ENCODE assay signal across 19 cellular contexts in the genomic region with DNA sequence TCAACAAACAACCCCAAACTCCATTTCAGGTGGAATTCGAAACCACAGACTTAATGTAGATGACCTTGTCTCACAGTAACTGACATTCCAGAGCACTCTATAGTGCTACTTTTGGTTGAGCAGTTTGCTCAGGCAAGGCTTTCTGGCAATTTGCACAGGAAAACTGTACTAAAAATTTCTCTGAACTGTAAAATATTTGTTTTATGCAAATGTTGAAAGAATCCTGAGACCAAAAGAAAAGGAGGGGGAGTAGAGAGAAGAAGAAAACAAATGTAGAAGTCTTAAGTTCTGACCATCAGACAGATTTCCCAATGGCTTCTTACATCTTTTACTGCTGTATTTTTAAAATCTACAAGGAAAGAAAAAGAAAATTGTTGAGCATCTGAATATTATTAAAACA. TPM values are rescaled to one million over a fixed set of nuclear protein-coding genes. Genes with fewer than 3 reads are reported as not detected.
A peak's percentile ranks its signal among the peaks of the same experiment; 100 is the strongest.
DNase-seq lines count a peak whose midpoint lies in the region; ATAC-seq and TF ChIP-seq lines count a peak whose summit lies in the region.
"Had no signal": no experiment of that assay in that cellular context is flagged by ENCODE, and none has a peak within 500 bp of the region (broad histone marks: within the 10 kb centered on the region; RNA-seq: fewer than 3 reads in every experiment).

No MANE protein-coding gene starts in this region.

- H3K27ac ChIP-seq in foreskin keratinocyte (peak overlapping the region; percentile 32), adrenal gland (no peak overlapping the region)
- H3K27ac ChIP-seq: ascending aorta, gastrocnemius medialis had no signal

- H3K4me1 ChIP-seq in foreskin keratinocyte (peaks cover 20% of the 10 kb centered on the region), skeletal muscle satellite cell (ENCODE audit: control insufficient read depth, insufficient read depth, low read length) (peaks cover 14% of the 10 kb centered on the region), adrenal gland (replicated peaks in 1 of 2) (peaks cover 0 to 2% of the 10 kb centered on the region in 2 donors)
- H3K4me1 ChIP-seq: gastrocnemius medialis had no signal

- no peak for TF ChIP-seq POLR2A in adrenal gland (IDR thresholded peaks at IDR 0.05)

- H3K36me3 ChIP-seq in skeletal muscle satellite cell (ENCODE audit: insufficient read depth, low read length) = no peaks in the 10 kb centered on the region
- H3K36me3 ChIP-seq in adrenal gland (replicated peaks in 1 of 2) = no peaks in the 10 kb centered on the region
- H3K36me3 ChIP-seq: ascending aorta, gastrocnemius medialis had no signal

- no peaks in the 10 kb centered on the region for H3K9me3 Mint-ChIP-seq in WTC11
- H3K9me3 Mint-ChIP-seq: activated B cell treated with CpG ODN at 0.5 μM for 24 hours; activated CD4-positive, alpha-beta memory T cell treated with anti-CD3 and anti-CD28 coated beads, Interleukin-2, amount 10 ng/mL, durations not matched to agents 7 days and 5 days; stimulated activated naive B cell treated with anti-CD40 and anti-IgM and Interleukin-4, amounts not matched to agents 10 μg/mL and 1 μg/mL and 100 μg/mL, for 72 hours; T-helper 2 cell treated with Interferon-gamma antibody and Interleukin-4, amounts not matched to agents 5 μg/mL and 100 μg/mL, for 36 hours had no signal

- peak overlapping the region; percentile 32 for H3K4me2 ChIP-seq in skeletal muscle satellite cell (ENCODE audit: low read length)

- DNase-seq in GM03348 (ENCODE audit: low spot score) = peak; percentile 15
- no peak for DNase-seq in WTC11 (ENCODE audit: low spot score)
- DNase-seq in foreskin keratinocyte = no peak
- no peak for DNase-seq in adrenal gland
- no peak for DNase-seq in activated naive CD4-positive, alpha-beta T cell treated with Interleukin-2 at 50 U/mL for 16 hours
- DNase-seq in dedifferentiated amniotic fluid mesenchymal stem cell (ENCODE audit: extremely low spot score) = no peak
- DNase-seq: activated B cell treated with CpG ODN at 0.5 μM for 24 hours; activated CD4-positive, alpha-beta memory T cell treated with anti-CD3 and anti-CD28 coated beads, Interleukin-2, amount 10 ng/mL, durations not matched to agents 7 days and 5 days; activated naive CD4-positive, alpha-beta T cell; gastrocnemius medialis; left ventricle myocardium superior; NCI-H774; nucleus accumbens; right cardiac atrium; stimulated activated naive B cell treated with anti-CD40 and anti-IgM and Interleukin-4, amounts not matched to agents 10 μg/mL and 1 μg/mL and 100 μg/mL, for 72 hours had no signal

- intact Hi-C loops in adrenal gland (cut with DNase I) = no loop called here

- H3K4me3 ChIP-seq in skeletal muscle satellite cell (ENCODE audit: low read length) (no peak overlapping the region), adrenal gland (no peak overlapping the region)
- H3K4me3 ChIP-seq: ascending aorta, gastrocnemius medialis had no signal

- no peak overlapping the region for H3K9ac ChIP-seq in skeletal muscle satellite cell (ENCODE audit: low read depth, low read length)

- CTCF ChIA-PET in WTC11 (lab: Charles Lee) = no interaction called here

- H3K27me3 ChIP-seq in foreskin keratinocyte = no peaks in the 10 kb centered on the region
- H3K27me3 ChIP-seq in skeletal muscle satellite cell (ENCODE audit: control insufficient read depth, insufficient read depth, low read length) = no peaks in the 10 kb centered on the region
- no peaks in the 10 kb centered on the region for H3K27me3 ChIP-seq in adrenal gland
- H3K27me3 ChIP-seq: ascending aorta, gastrocnemius medialis had no signal

- peak; percentile 43; the same call in 1 of the 2 replicates for ATAC-seq in WTC11
- ATAC-seq in foreskin keratinocyte = no peak
- no peak for ATAC-seq in GM19324 (IDR thresholded peaks at IDR 0.05; ENCODE audit: low FRiP score, unreplicated experiment)
- ATAC-seq: gastrocnemius medialis; left ventricle myocardium superior; right cardiac atrium; stimulated activated naive B cell treated with anti-CD40 and anti-IgM and Interleukin-4, amounts not matched to agents 10 μg/mL and 1 μg/mL and 100 μg/mL, for 72 hours had no signal

- TF ChIP-seq CTCF in WTC11 (IDR thresholded peaks at IDR 0.05) (no peak), foreskin keratinocyte (conservative IDR thresholded peaks at IDR 0.05) (no peak), adrenal gland (IDR thresholded peaks at IDR 0.05) (no peak)

- no peaks in the 10 kb centered on the region for H3K27me3 Mint-ChIP-seq in WTC11 (ENCODE audit: low read depth)

- peaks cover 22% of the 10 kb centered on the region for H3K4me1 Mint-ChIP-seq in WTC11
- H3K4me1 Mint-ChIP-seq: activated B cell treated with CpG ODN at 0.5 μM for 24 hours; activated CD4-positive, alpha-beta memory T cell treated with anti-CD3 and anti-CD28 coated beads, Interleukin-2, amount 10 ng/mL, durations not matched to agents 7 days and 5 days; stimulated activated naive B cell treated with anti-CD40 and anti-IgM and Interleukin-4, amounts not matched to agents 10 μg/mL and 1 μg/mL and 100 μg/mL, for 72 hours had no signal

- H3K4me3 Mint-ChIP-seq in WTC11 = no peak overlapping the region
- H3K4me3 Mint-ChIP-seq: activated B cell treated with CpG ODN at 0.5 μM for 24 hours; activated CD4-positive, alpha-beta memory T cell treated with anti-CD3 and anti-CD28 coated beads, Interleukin-2, amount 10 ng/mL, durations not matched to agents 7 days and 5 days; stimulated activated naive B cell treated with anti-CD40 and anti-IgM and Interleukin-4, amounts not matched to agents 10 μg/mL and 1 μg/mL and 100 μg/mL, for 72 hours; T-helper 2 cell treated with Interferon-gamma antibody and Interleukin-4, amounts not matched to agents 5 μg/mL and 100 μg/mL, for 36 hours had no signal

- H3K27ac Mint-ChIP-seq in WTC11 = no peak overlapping the region
- H3K27ac Mint-ChIP-seq: activated B cell treated with CpG ODN at 0.5 μM for 24 hours; activated CD4-positive, alpha-beta memory T cell treated with anti-CD3 and anti-CD28 coated beads, Interleukin-2, amount 10 ng/mL, durations not matched to agents 7 days and 5 days; stimulated activated naive B cell treated with anti-CD40 and anti-IgM and Interleukin-4, amounts not matched to agents 10 μg/mL and 1 μg/mL and 100 μg/mL, for 72 hours; T-helper 2 cell treated with Interferon-gamma antibody and Interleukin-4, amounts not matched to agents 5 μg/mL and 100 μg/mL, for 36 hours had no signal

- H3K9me3 ChIP-seq in skeletal muscle satellite cell (replicated peaks; ENCODE audit: low read length) (no peaks in the 10 kb centered on the region), adrenal gland (replicated peaks in 1 of 3) (no peaks in the 10 kb centered on the region)
- H3K9me3 ChIP-seq: ascending aorta, gastrocnemius medialis had no signal

- 53 to 62% (median 56%) methylated on average over 1 of the region's 1 CpG for WGBS in adrenal gland, 4 donors

- POLR2A ChIA-PET in WTC11 (lab: Charles Lee) = no interaction called here

- H3K36me3 Mint-ChIP-seq in WTC11 = no peaks in the 10 kb centered on the region
- H3K36me3 Mint-ChIP-seq: stimulated activated naive B cell treated with anti-CD40 and anti-IgM and Interleukin-4, amounts not matched to agents 10 μg/mL and 1 μg/mL and 100 μg/mL, for 72 hours had no signal

TF ChIP-seq in WTC11, 78 proteins besides CTCF, POLR2A, EP300 and RAD21:
- TF ChIP-seq ZNF232 (CRISPR knock-in tag; IDR thresholded peaks at IDR 0.05) = no peak
- no peak for TF ChIP-seq FOXK1 (CRISPR knock-in tag; IDR thresholded peaks at IDR 0.05)
- no peak for TF ChIP-seq JUN (CRISPR knock-in tag; IDR thresholded peaks at IDR 0.05)
- no peak for TF ChIP-seq ZNF263 (CRISPR knock-in tag; IDR thresholded peaks at IDR 0.05; ENCODE audit: low read depth)

RNA-seq across cellular contexts. Expression of a gene that starts 53.5 kb away (rescaled TPM):
- 28.9 to 32.5 TPM (median 30.8 TPM) in 3 replicates for total RNA-seq in WTC11 (2021)
- 15.3 and 16.6 TPM in 2 replicates for total RNA-seq in foreskin keratinocyte
- 13.2 and 15.1 TPM in 2 replicates for polyA plus RNA-seq in foreskin keratinocyte
- total RNA-seq in skeletal muscle satellite cell (2012; rRNA removed) = 21.3 and 24.5 TPM in 2 replicates
- 10 to 100 TPM; 11.7 to 45.7 (median 21.3) TPM for total RNA-seq in adrenal gland
- polyA plus RNA-seq in adrenal gland = 10 to 100 TPM; 22.7 to 33.5 (median 25.1) TPM

RNA-seq across cellular contexts. Expression of a gene that starts 53.8 kb away (rescaled TPM):
- total RNA-seq in WTC11 (2021) (4.9 to 6.8 TPM (median 5.0 TPM) in 3 replicates), foreskin keratinocyte (2.5 and 3.0 TPM in 2 replicates), adrenal gland (10 to 100 TPM in 4 of 8 donors, 1 to 10 TPM in 4; 1.4 to 20.4 (median 10.3) TPM)
- polyA plus RNA-seq in foreskin keratinocyte (2.1 and 2.4 TPM in 2 replicates), adrenal gland (1 to 10 TPM; 6.8 to 7.5 (median 7.3) TPM)
- total RNA-seq in skeletal muscle satellite cell (2012; rRNA removed) = 2.0 and 2.3 TPM in 2 replicates
- total RNA-seq: ascending aorta had no signal
